17 cellular contexts compared by ENCODE assay signal in genomic region chr19:16000024-16000687, GRCh38. TPM values are rescaled to one million over a fixed set of nuclear protein-coding genes. Genes with fewer than 3 reads are reported as not detected.
"Had no signal": no experiment of that assay in that cellular context is flagged by ENCODE, and none has a peak within 500 bp of the region (broad histone marks: within the 10 kb centered on the region; RNA-seq: fewer than 3 reads in every experiment).

No MANE protein-coding gene starts in this region.

- DNase-seq: activated naive CD4-positive, alpha-beta T cell; activated T-cell treated with anti-CD3 and anti-CD28 coated beads for 4 hours; foreskin fibroblast; glutamatergic neuron; left ventricle myocardium superior; mesendoderm; nucleus accumbens; spleen; stimulated activated naive CD8-positive, alpha-beta T cell treated with anti-CD3 and anti-CD28 coated beads, Interleukin-15, amount 100 ng/mL, for 72 hours; T-helper 9 cell; testis had no signal

- H3K9me3 ChIP-seq: prostate gland, testis had no signal

- H3K36me3 ChIP-seq: prostate gland, spleen had no signal

- H3K4me1 ChIP-seq: prostate gland, testis had no signal

- ATAC-seq: esophagus mucosa; left ventricle myocardium superior; sciatic nerve; stimulated activated naive CD8-positive, alpha-beta T cell treated with anti-CD3 and anti-CD28 coated beads, Interleukin-15, amount 100 ng/mL, for 72 hours had no signal

- H3K27me3 ChIP-seq: spleen, testis had no signal

- H3K4me3 ChIP-seq: prostate gland, spleen, testis had no signal

- H3K27ac ChIP-seq: prostate gland, spleen, testis had no signal

RNA-seq across cellular contexts. Expression of gene OR10H4, which starts 51.3 kb away (rescaled TPM):
- total RNA-seq: cardiac septum, esophagus mucosa, kidney epithelial cell, left ventricle myocardium superior, prostate gland, sciatic nerve, spleen, ureter had no signal
